Comparison of ENCODE assay signal across 14 cellular contexts in genomic region chr2:98161202-98161601, GRCh38.
DNase-seq lines count a peak whose midpoint lies in the region; ATAC-seq and TF ChIP-seq lines count a peak whose summit lies in the region.
"Had no signal": no experiment of that assay in that cellular context is flagged by ENCODE, and none has a peak within 500 bp of the region (broad histone marks: within the 10 kb centered on the region; RNA-seq: fewer than 3 reads in every experiment).

No MANE protein-coding gene starts in this region.

- H3K27me3 ChIP-seq in ascending aorta (no peaks in the 10 kb centered on the region), right cardiac atrium (ENCODE audit: control insufficient read depth, insufficient read depth) (no peaks in the 10 kb centered on the region), skeletal muscle tissue (ENCODE audit: control insufficient read depth in 3 of 3, insufficient read depth in 3 of 3, low read length in 3 of 3) (no peaks in the 10 kb centered on the region), body of pancreas (no peaks in the 10 kb centered on the region)
- H3K27me3 ChIP-seq: BLaER1 treated with 17β-estradiol and CSF1 and Interleukin-3, amounts not matched to agents 10 nM and 100 nM had no signal

- H3K9me3 ChIP-seq in ascending aorta (no peaks in the 10 kb centered on the region), right cardiac atrium (ENCODE audit: control insufficient read depth, low read length) (no peaks in the 10 kb centered on the region), skeletal muscle tissue (ENCODE audit: control insufficient read depth in 3 of 3, low read length in 3 of 3) (no peaks in the 10 kb centered on the region), body of pancreas (no peaks in the 10 kb centered on the region)
- H3K9me3 ChIP-seq: BLaER1 treated with 17β-estradiol and CSF1 and Interleukin-3, amounts not matched to agents 10 nM and 100 nM had no signal

- intact Hi-C loops in ascending aorta (cut with DNase I) (loop anchor here (5.0 to 10.0 kb wide), 5 partner anchors 164 to 1174 kb away; partner anchors contain the start of genes ACTR1B, COX5B, EIF5B and LIPT1), right cardiac atrium (cut with DNase I) (no loop called here), body of pancreas (cut with DNase I) (no loop called here)

- peak; percentile 37 for DNase-seq in activated CD8-positive, alpha-beta memory T cell treated with anti-CD3 and anti-CD28 coated beads, Interleukin-2, amount 10 ng/mL, durations not matched to agents 7 days and 5 days
- no peak for DNase-seq in activated CD8-positive, alpha-beta memory T cell treated with anti-CD3 and anti-CD28 coated beads, Interleukin-2, amount 50 U/mL, for 4 hours
- DNase-seq in ascending aorta (ENCODE audit: low spot score in 2 of 2): no peak
- DNase-seq in right cardiac atrium: no peak
- no peak for DNase-seq in body of pancreas
- no peak for DNase-seq in stimulated activated CD4-positive, alpha-beta T cell treated with anti-CD3 and anti-CD28 coated beads, Interleukin-12 subunit alpha, Interleukin-12 subunit beta, amount 100 ng/mL, for 4 hours
- DNase-seq in AG20443 (ENCODE audit: low spot score): no peak
- DNase-seq: 8988T, KG1, NCI-H1092 treated with DMSO at 0.1 percent for 48 hours, NCI-H1694 treated with DMSO at 0.1 percent for 48 hours, NCI-H345 had no signal

- TF ChIP-seq POLR2A in body of pancreas (IDR thresholded peaks at IDR 0.05): no peak

- H3K36me3 Mint-ChIP-seq in activated CD8-positive, alpha-beta memory T cell treated with anti-CD3 and anti-CD28 coated beads, Interleukin-2, amount 10 ng/mL, durations not matched to agents 7 days and 5 days: no peaks in the 10 kb centered on the region

- no peak overlapping the region for H3K4me3 Mint-ChIP-seq in activated CD8-positive, alpha-beta memory T cell treated with anti-CD3 and anti-CD28 coated beads, Interleukin-2, amount 10 ng/mL, durations not matched to agents 7 days and 5 days

- H3K36me3 ChIP-seq in ascending aorta: no peaks in the 10 kb centered on the region
- H3K36me3 ChIP-seq in skeletal muscle tissue (ENCODE audit: control insufficient read depth in 3 of 3, insufficient read depth in 3 of 3, low read length in 3 of 3): no peaks in the 10 kb centered on the region
- H3K36me3 ChIP-seq in body of pancreas (replicated peaks in 1 of 2; ENCODE audit: insufficient read depth in 1 of 2, low read depth in 2 of 2): no peaks in the 10 kb centered on the region
- H3K36me3 ChIP-seq: BLaER1 treated with 17β-estradiol and CSF1 and Interleukin-3, amounts not matched to agents 10 nM and 100 nM had no signal

- H3K4me1 Mint-ChIP-seq in activated CD8-positive, alpha-beta memory T cell treated with anti-CD3 and anti-CD28 coated beads, Interleukin-2, amount 10 ng/mL, durations not matched to agents 7 days and 5 days: no peaks in the 10 kb centered on the region

- H3K9ac ChIP-seq in skeletal muscle tissue (ENCODE audit: low read depth in 1 of 3, low read length in 3 of 3): peak overlapping the region; percentile 78 to 79 (median 79)
- H3K9ac ChIP-seq: BLaER1 treated with 17β-estradiol and CSF1 and Interleukin-3, amounts not matched to agents 10 nM and 100 nM had no signal

- no peak overlapping the region for H3K27ac Mint-ChIP-seq in activated CD8-positive, alpha-beta memory T cell treated with anti-CD3 and anti-CD28 coated beads, Interleukin-2, amount 10 ng/mL, durations not matched to agents 7 days and 5 days

- no peaks in the 10 kb centered on the region for H3K9me3 Mint-ChIP-seq in activated CD8-positive, alpha-beta memory T cell treated with anti-CD3 and anti-CD28 coated beads, Interleukin-2, amount 10 ng/mL, durations not matched to agents 7 days and 5 days (ENCODE audit: low read depth)

- CTCF ChIA-PET in activated CD8-positive, alpha-beta memory T cell treated with anti-CD3 and anti-CD28 coated beads, Interleukin-2, amount 10 ng/mL, durations not matched to agents 7 days and 5 days (lab: Charles Lee): no interaction called here

- no peak for ATAC-seq in activated CD8-positive, alpha-beta memory T cell treated with anti-CD3 and anti-CD28 coated beads, Interleukin-2, amount 10 ng/mL, durations not matched to agents 7 days and 5 days
- ATAC-seq in right cardiac atrium: no peak
- ATAC-seq in body of pancreas: no peak

- 73% methylated on average over 4 of the region's 4 CpGs for WGBS in right cardiac atrium
- 76% methylated on average over 4 of the region's 4 CpGs for WGBS in body of pancreas, 2 donors

- H3K27ac ChIP-seq in ascending aorta (peak overlapping the region; percentile 79 to 83), right cardiac atrium (ENCODE audit: low read length) (peak overlapping the region; percentile 56), skeletal muscle tissue (ENCODE audit: low read depth, low read length) (peak overlapping the region; percentile 98), body of pancreas (no peak overlapping the region)
- H3K27ac ChIP-seq: BLaER1 treated with 17β-estradiol and CSF1 and Interleukin-3, amounts not matched to agents 10 nM and 100 nM had no signal

- no peak overlapping the region for H3K4me3 ChIP-seq in ascending aorta
- no peak overlapping the region for H3K4me3 ChIP-seq in right cardiac atrium (ENCODE audit: low read length)
- peak overlapping the region in 2 of 3 donors; percentile 37 to 45 for H3K4me3 ChIP-seq in skeletal muscle tissue (ENCODE audit: low read length in 3 of 3)
- no peak overlapping the region for H3K4me3 ChIP-seq in body of pancreas
- H3K4me3 ChIP-seq: BLaER1 treated with 17β-estradiol and CSF1 and Interleukin-3, amounts not matched to agents 10 nM and 100 nM had no signal

- TF ChIP-seq CTCF in ascending aorta (IDR thresholded peaks at IDR 0.05): no peak
- TF ChIP-seq CTCF in body of pancreas (IDR thresholded peaks at IDR 0.05): no peak

- H3K4me1 ChIP-seq in ascending aorta (peaks cover 31 to 44% of the 10 kb centered on the region in 2 donors), right cardiac atrium (ENCODE audit: control insufficient read depth, insufficient read depth, low read length) (peaks cover 20% of the 10 kb centered on the region), skeletal muscle tissue (ENCODE audit: control insufficient read depth in 3 of 3, insufficient read depth in 3 of 3, low read length in 3 of 3) (peaks cover 54 to 80% (median 72%) of the 10 kb centered on the region in 3 donors), body of pancreas (no peaks in the 10 kb centered on the region)
- H3K4me1 ChIP-seq: BLaER1 treated with 17β-estradiol and CSF1 and Interleukin-3, amounts not matched to agents 10 nM and 100 nM had no signal

- H3K27me3 Mint-ChIP-seq in activated CD8-positive, alpha-beta memory T cell treated with anti-CD3 and anti-CD28 coated beads, Interleukin-2, amount 10 ng/mL, durations not matched to agents 7 days and 5 days: peaks cover 10% of the 10 kb centered on the region

Comparison
In these comparisons a context has a peak if more than half of its experiments do, and no peak if none do; other contexts are left out.
1. H3K27ac ChIP-seq: peak in ascending aorta (2 of 2), right cardiac atrium (single experiment) and skeletal muscle tissue (single experiment); none in body of pancreas (0 of 4).
2. H3K4me3 ChIP-seq: peak in skeletal muscle tissue (2 of 3); none in ascending aorta (0 of 2), right cardiac atrium (single experiment) and body of pancreas (0 of 2).